In genomic region chr20:5797843-5798462, GRCh38 we compare ENCODE assay signal across 10 cellular contexts. TPM values are rescaled to one million over a fixed set of nuclear protein-coding genes. Genes with fewer than 3 reads are reported as not detected.
DNase-seq lines count a peak whose midpoint lies in the region; ATAC-seq and TF ChIP-seq lines count a peak whose summit lies in the region.
"Had no signal": no experiment of that assay in that cellular context is flagged by ENCODE, and none has a peak within 500 bp of the region (broad histone marks: within the 10 kb centered on the region; RNA-seq: fewer than 3 reads in every experiment).

No MANE protein-coding gene starts in this region.

- POLR2A ChIA-PET in WTC11 (lab: Charles Lee): no interaction called here

- no peaks in the 10 kb centered on the region for H3K36me3 ChIP-seq in H7 (replicated peaks; ENCODE audit: control insufficient read depth, insufficient read depth, low read length)

- ATAC-seq in GM19452 (IDR thresholded peaks at IDR 0.05; ENCODE audit: unreplicated experiment) (peak; percentile 96), HG03108 (IDR thresholded peaks at IDR 0.05; ENCODE audit: unreplicated experiment) (peak; percentile 92), WTC11 (no peak)

- no peak overlapping the region for H3K4me3 ChIP-seq in H7 (ENCODE audit: insufficient read depth, low read depth, low read length)

- no peak overlapping the region for H3K4me3 Mint-ChIP-seq in WTC11
- no peak overlapping the region for H3K4me3 Mint-ChIP-seq in activated naive CD4-positive, alpha-beta T cell treated with anti-CD3 and anti-CD28 coated beads for 36 hours

- H3K9me3 Mint-ChIP-seq in WTC11: no peaks in the 10 kb centered on the region
- H3K9me3 Mint-ChIP-seq in activated naive CD4-positive, alpha-beta T cell treated with anti-CD3 and anti-CD28 coated beads for 36 hours: no peaks in the 10 kb centered on the region

- H3K27me3 ChIP-seq in H7 (ENCODE audit: control insufficient read depth, insufficient read depth, low read length): no peaks in the 10 kb centered on the region

- peak; percentile 58 for DNase-seq in GM10266 (ENCODE audit: extremely low spot score)
- DNase-seq in WTC11 (ENCODE audit: low spot score): no peak
- DNase-seq in activated naive CD4-positive, alpha-beta T cell treated with anti-CD3 and anti-CD28 coated beads for 36 hours: no peak
- DNase-seq in COLO829 (ENCODE audit: low spot score): no peak
- no peak for DNase-seq in SKM-1 treated with dmso at 0.1 percent for 144 hours (lab: John Stamatoyannopoulos, UW; ENCODE audit: unreplicated experiment)
- no peak for DNase-seq in H7
- DNase-seq: DND-41, left cardiac atrium had no signal

- peaks cover 29% of the 10 kb centered on the region for H3K4me1 Mint-ChIP-seq in WTC11
- H3K4me1 Mint-ChIP-seq in activated naive CD4-positive, alpha-beta T cell treated with anti-CD3 and anti-CD28 coated beads for 36 hours (ENCODE audit: low read depth): peaks cover 2% of the 10 kb centered on the region

- H3K27ac Mint-ChIP-seq in WTC11: 0 out of 2 replicates have a peak overlapping the region, but pooled peaks have one; percentile 4
- H3K27ac Mint-ChIP-seq in activated naive CD4-positive, alpha-beta T cell treated with anti-CD3 and anti-CD28 coated beads for 36 hours: no peak overlapping the region

- intact Hi-C loops in activated naive CD4-positive, alpha-beta T cell treated with anti-CD3 and anti-CD28 coated beads for 36 hours (cut with micrococcal nuclease): no loop called here

- TF ChIP-seq CTCF in GM10266 (IDR thresholded peaks at IDR 0.05; ENCODE audit: control insufficient read depth, insufficient read depth, low read depth, missing control alignments): no peak
- TF ChIP-seq CTCF in WTC11 (IDR thresholded peaks at IDR 0.05): no peak

- no peaks in the 10 kb centered on the region; the same call in 1 of the 2 replicates for H3K36me3 Mint-ChIP-seq in WTC11
- H3K36me3 Mint-ChIP-seq in activated naive CD4-positive, alpha-beta T cell treated with anti-CD3 and anti-CD28 coated beads for 36 hours (ENCODE audit: low read depth): peaks cover 6% of the 10 kb centered on the region

- CTCF ChIA-PET in WTC11 (lab: Charles Lee): interaction anchor here (1.0 to 1.2 kb wide), 2 partner anchors 9 to 10 kb away, joined by 3 read pairs; no protein-coding TSS in a partner anchor
- CTCF ChIA-PET in activated naive CD4-positive, alpha-beta T cell treated with anti-CD3 and anti-CD28 coated beads for 36 hours (lab: Charles Lee): interaction anchor here (0.7 to 1.9 kb wide), 4 partner anchors 9 to 269 kb away, joined by 3 to 7 read pairs (median 4); no protein-coding TSS in a partner anchor

- no peaks in the 10 kb centered on the region for H3K27me3 Mint-ChIP-seq in WTC11 (ENCODE audit: low read depth)
- H3K27me3 Mint-ChIP-seq in activated naive CD4-positive, alpha-beta T cell treated with anti-CD3 and anti-CD28 coated beads for 36 hours (ENCODE audit: low read depth): no peaks in the 10 kb centered on the region

TF ChIP-seq in WTC11, 78 proteins besides CTCF, POLR2A, EP300 and RAD21:
- TF ChIP-seq TEAD4 (CRISPR knock-in tag; IDR thresholded peaks at IDR 0.05): no peak
TF ChIP-seq in WTC11: peak in this region for 0.

RNA-seq across cellular contexts. Expression of gene SHLD1, which starts 47.8 kb away (rescaled TPM):
- 4.1 to 6.6 TPM (median 4.4 TPM) in 3 replicates for total RNA-seq in WTC11 (2021)
- 10 to 100 TPM; 10.1 TPM for total RNA-seq in activated naive CD4-positive, alpha-beta T cell treated with anti-CD3 and anti-CD28 coated beads for 36 hours
- total RNA-seq in H7 (2014; rRNA removed; shearing (Covaris generic)): 2.0 and 3.6 TPM in 2 replicates
